Comparison of ENCODE assay signal across 22 cellular contexts in genomic region chr2:127517465-127517864, GRCh38. TPM values are rescaled to one million over a fixed set of nuclear protein-coding genes. Genes with fewer than 3 reads are reported as not detected.
"Had no signal": no experiment of that assay in that cellular context is flagged by ENCODE, and none has a peak within 500 bp of the region (broad histone marks: within the 10 kb centered on the region; RNA-seq: fewer than 3 reads in every experiment).

No MANE protein-coding gene starts in this region.

- ATAC-seq: activated CD8-positive, alpha-beta memory T cell treated with anti-CD3 and anti-CD28 coated beads, Interleukin-2, amount 10 ng/mL, durations not matched to agents 7 days and 5 days; heart left ventricle; natural killer cell; right cardiac atrium; stimulated activated naive CD8-positive, alpha-beta T cell treated with anti-CD3 and anti-CD28 coated beads, Interleukin-15, Interleukin-2, amounts not matched to agents 100 U/mL and 50 U/mL, for 24 hours had no signal

- H3K9me3 ChIP-seq: adrenal gland, heart left ventricle, upper lobe of left lung had no signal

- H3K27me3 ChIP-seq: adrenal gland, heart left ventricle, upper lobe of left lung had no signal

- DNase-seq: activated CD4-positive, alpha-beta T cell treated with anti-CD3 and anti-CD28 coated beads, Interleukin-2, amount 50 U/mL, for 4 hours; activated CD4-positive, CD25-positive, alpha-beta regulatory T cell treated with anti-CD3 and anti-CD28 coated beads, Interleukin-2, amount 50 U/mL, for 72 hours; activated CD8-positive, alpha-beta memory T cell treated with anti-CD3 and anti-CD28 coated beads, Interleukin-2, amount 10 ng/mL, durations not matched to agents 7 days and 5 days; activated naive CD4-positive, alpha-beta T cell treated with anti-CD3 and anti-CD28 coated beads, Interleukin-2, amount 50 U/mL, for 16 hours; activated T-cell treated with anti-CD3 and anti-CD28 coated beads, Interleukin-2, amount 50 U/mL, for 1 hour; adrenal gland; dermis blood vessel endothelial cell; heart left ventricle; immature natural killer cell; mesendoderm; natural killer cell; nucleus accumbens; right cardiac atrium; stimulated activated CD4-positive, alpha-beta T cell treated with anti-CD3 and anti-CD28 coated beads, Interleukin-4, amount 100 ng/mL, for 4 hours; stimulated activated CD8-positive, alpha-beta memory T cell treated with anti-CD3 and anti-CD28 coated beads, Interleukin-4, amount 100 ng/mL, for 48 hours; stimulated activated naive CD8-positive, alpha-beta T cell treated with anti-CD3 and anti-CD28 coated beads, Interleukin-15, Interleukin-2, amounts not matched to agents 100 U/mL and 50 U/mL, for 24 hours; T-helper 9 cell; upper lobe of left lung had no signal

- H3K9me3 Mint-ChIP-seq: activated T-helper 2 cell treated with anti-CD3 and anti-CD28 coated beads, Interferon-gamma antibody, Interleukin-2, Interleukin-4, amounts not matched to agents 10 μg/mL and 5 μg/mL and 100 μg/mL, durations not matched to agents 14 hours and 24 hours and 36 hours; immature natural killer cell; natural killer cell had no signal

- H3K27ac Mint-ChIP-seq: activated CD8-positive, alpha-beta memory T cell treated with anti-CD3 and anti-CD28 coated beads, Interleukin-2, amount 10 ng/mL, durations not matched to agents 7 days and 5 days; activated T-helper 2 cell treated with anti-CD3 and anti-CD28 coated beads, Interferon-gamma antibody, Interleukin-2, Interleukin-4, amounts not matched to agents 10 μg/mL and 5 μg/mL and 100 μg/mL, durations not matched to agents 14 hours and 24 hours and 36 hours; immature natural killer cell had no signal

- H3K27ac ChIP-seq: adrenal gland had no signal

- H3K4me3 Mint-ChIP-seq: activated CD8-positive, alpha-beta memory T cell treated with anti-CD3 and anti-CD28 coated beads, Interleukin-2, amount 10 ng/mL, durations not matched to agents 7 days and 5 days; immature natural killer cell; natural killer cell had no signal

- H3K4me3 ChIP-seq: adrenal gland, heart left ventricle, skin epidermis, upper lobe of left lung had no signal

- H3K27me3 Mint-ChIP-seq: activated CD8-positive, alpha-beta memory T cell treated with anti-CD3 and anti-CD28 coated beads, Interleukin-2, amount 10 ng/mL, durations not matched to agents 7 days and 5 days; progenitor cell of endocrine pancreas had no signal

RNA-seq across cellular contexts. Expression of gene MYO7B, which starts 18.0 kb away (rescaled TPM):
- total RNA-seq: dermis blood vessel endothelial cell, epithelial cell of proximal tubule, progenitor cell of endocrine pancreas had no signal
